23 cellular contexts compared by ENCODE assay signal in genomic region chr12:119711693-119712092, GRCh38.
"Had no signal": no experiment of that assay in that cellular context is flagged by ENCODE, and none has a peak within 500 bp of the region (broad histone marks: within the 10 kb centered on the region; RNA-seq: fewer than 3 reads in every experiment).

No MANE protein-coding gene starts in this region.

- H3K27me3 ChIP-seq: breast epithelium, gastroesophageal sphincter, hepatocyte, neural progenitor cell had no signal

- H3K36me3 ChIP-seq: breast epithelium had no signal

- H3K4me1 ChIP-seq: breast epithelium, neural progenitor cell had no signal

- H3K4me1 Mint-ChIP-seq: activated CD8-positive, alpha-beta memory T cell treated with anti-CD3 and anti-CD28 coated beads, Interleukin-2, amount 10 ng/mL, durations not matched to agents 7 days and 5 days; activated naive CD4-positive, alpha-beta T cell treated with anti-CD3 and anti-CD28 coated beads, Interleukin-2, amount 50 U/mL, for 24 hours; central memory CD8-positive, alpha-beta T cell; neural progenitor cell had no signal

- DNase-seq: activated CD8-positive, alpha-beta memory T cell treated with anti-CD3 and anti-CD28 coated beads, Interleukin-2, amount 10 ng/mL, durations not matched to agents 7 days and 5 days; activated CD8-positive, alpha-beta T cell treated with anti-CD3 and anti-CD28 coated beads, Interleukin-2, amount 10 ng/mL, durations not matched to agents 7 days and 5 days; activated naive CD8-positive, alpha-beta T cell treated with anti-CD3 and anti-CD28 coated beads, Interleukin-2, amount 50 U/mL, for 24 hours; activated T-cell treated with anti-CD3 and anti-CD28 coated beads, Interleukin-2, amount 50 U/mL, for 48 hours; effector memory CD8-positive, alpha-beta T cell; islet precursor cell; left cardiac atrium; mesenchymal stem cell; naive thymus-derived CD8-positive, alpha-beta T cell; right cardiac atrium; stimulated activated CD4-positive, alpha-beta T cell treated with anti-CD3 and anti-CD28 coated beads, Interleukin-2, amount 100 ng/mL, for 48 hours; stimulated activated naive CD8-positive, alpha-beta T cell treated with anti-CD3 and anti-CD28 coated beads, Interleukin-15, Interleukin-2, amounts not matched to agents 100 U/mL and 50 U/mL, for 24 hours; SW 1271; T-helper 9 cell; WERI-Rb-1 had no signal

- ATAC-seq: activated CD8-positive, alpha-beta memory T cell treated with anti-CD3 and anti-CD28 coated beads, Interleukin-2, amount 10 ng/mL, durations not matched to agents 7 days and 5 days; activated CD8-positive, alpha-beta T cell treated with anti-CD3 and anti-CD28 coated beads, Interleukin-2, amount 10 ng/mL, durations not matched to agents 7 days and 5 days; activated naive CD8-positive, alpha-beta T cell treated with anti-CD3 and anti-CD28 coated beads, Interleukin-2, amount 50 U/mL, for 24 hours; effector memory CD8-positive, alpha-beta T cell; gastroesophageal sphincter; left cardiac atrium; naive thymus-derived CD8-positive, alpha-beta T cell; right cardiac atrium; stimulated activated naive CD8-positive, alpha-beta T cell treated with anti-CD3 and anti-CD28 coated beads, Interleukin-15, Interleukin-2, amounts not matched to agents 100 U/mL and 50 U/mL, for 24 hours had no signal

- H3K36me3 Mint-ChIP-seq: naive thymus-derived CD8-positive, alpha-beta T cell had no signal

- H3K9me3 ChIP-seq: breast epithelium, gastroesophageal sphincter had no signal

- H3K27ac ChIP-seq: gastroesophageal sphincter, neural progenitor cell, WERI-Rb-1 had no signal

- H3K4me3 Mint-ChIP-seq: activated CD8-positive, alpha-beta memory T cell treated with anti-CD3 and anti-CD28 coated beads, Interleukin-2, amount 10 ng/mL, durations not matched to agents 7 days and 5 days; activated CD8-positive, alpha-beta T cell treated with anti-CD3 and anti-CD28 coated beads, Interleukin-2, amount 10 ng/mL, durations not matched to agents 7 days and 5 days; activated naive CD4-positive, alpha-beta T cell treated with anti-CD3 and anti-CD28 coated beads, Interleukin-2, amount 50 U/mL, for 24 hours; activated naive CD8-positive, alpha-beta T cell treated with anti-CD3 and anti-CD28 coated beads, Interleukin-2, amount 50 U/mL, for 24 hours; central memory CD8-positive, alpha-beta T cell; effector memory CD8-positive, alpha-beta T cell; naive thymus-derived CD8-positive, alpha-beta T cell; neural progenitor cell; T-helper 1 cell treated with Interleukin-12 subunit alpha and Interleukin-12 subunit beta and Interleukin-4 antibody, amounts not matched to agents 30 μg/mL and 1 μg/mL, for 36 hours had no signal

- H3K4me3 ChIP-seq: breast epithelium, gastroesophageal sphincter, hepatocyte, neural progenitor cell had no signal

- H3K27ac Mint-ChIP-seq: activated CD8-positive, alpha-beta memory T cell treated with anti-CD3 and anti-CD28 coated beads, Interleukin-2, amount 10 ng/mL, durations not matched to agents 7 days and 5 days; activated CD8-positive, alpha-beta T cell treated with anti-CD3 and anti-CD28 coated beads, Interleukin-2, amount 10 ng/mL, durations not matched to agents 7 days and 5 days; activated naive CD4-positive, alpha-beta T cell treated with anti-CD3 and anti-CD28 coated beads, Interleukin-2, amount 50 U/mL, for 24 hours; activated naive CD8-positive, alpha-beta T cell treated with anti-CD3 and anti-CD28 coated beads, Interleukin-2, amount 50 U/mL, for 24 hours; activated T-helper 2 cell treated with anti-CD3 and anti-CD28 coated beads, Interferon-gamma antibody, Interleukin-2, Interleukin-4, amounts not matched to agents 10 μg/mL and 5 μg/mL and 100 μg/mL, durations not matched to agents 14 hours and 24 hours and 36 hours; effector memory CD8-positive, alpha-beta T cell; naive thymus-derived CD8-positive, alpha-beta T cell; neural progenitor cell; T-helper 1 cell treated with Interleukin-12 subunit alpha and Interleukin-12 subunit beta and Interleukin-4 antibody, amounts not matched to agents 30 μg/mL and 1 μg/mL, for 36 hours had no signal

- H3K27me3 Mint-ChIP-seq: activated CD8-positive, alpha-beta memory T cell treated with anti-CD3 and anti-CD28 coated beads, Interleukin-2, amount 10 ng/mL, durations not matched to agents 7 days and 5 days; activated naive CD4-positive, alpha-beta T cell treated with anti-CD3 and anti-CD28 coated beads, Interleukin-2, amount 50 U/mL, for 24 hours; activated naive CD8-positive, alpha-beta T cell treated with anti-CD3 and anti-CD28 coated beads, Interleukin-2, amount 50 U/mL, for 24 hours; central memory CD8-positive, alpha-beta T cell; effector memory CD8-positive, alpha-beta T cell; naive thymus-derived CD8-positive, alpha-beta T cell had no signal

- H3K9me3 Mint-ChIP-seq: activated naive CD4-positive, alpha-beta T cell treated with anti-CD3 and anti-CD28 coated beads, Interleukin-2, amount 50 U/mL, for 24 hours; activated T-helper 2 cell treated with anti-CD3 and anti-CD28 coated beads, Interferon-gamma antibody, Interleukin-2, Interleukin-4, amounts not matched to agents 10 μg/mL and 5 μg/mL and 100 μg/mL, durations not matched to agents 14 hours and 24 hours and 36 hours; central memory CD8-positive, alpha-beta T cell; effector memory CD8-positive, alpha-beta T cell; naive thymus-derived CD8-positive, alpha-beta T cell; neural progenitor cell; T-helper 1 cell treated with Interleukin-12 subunit alpha and Interleukin-12 subunit beta and Interleukin-4 antibody, amounts not matched to agents 30 μg/mL and 1 μg/mL, for 36 hours had no signal
